In the genomic region with DNA sequence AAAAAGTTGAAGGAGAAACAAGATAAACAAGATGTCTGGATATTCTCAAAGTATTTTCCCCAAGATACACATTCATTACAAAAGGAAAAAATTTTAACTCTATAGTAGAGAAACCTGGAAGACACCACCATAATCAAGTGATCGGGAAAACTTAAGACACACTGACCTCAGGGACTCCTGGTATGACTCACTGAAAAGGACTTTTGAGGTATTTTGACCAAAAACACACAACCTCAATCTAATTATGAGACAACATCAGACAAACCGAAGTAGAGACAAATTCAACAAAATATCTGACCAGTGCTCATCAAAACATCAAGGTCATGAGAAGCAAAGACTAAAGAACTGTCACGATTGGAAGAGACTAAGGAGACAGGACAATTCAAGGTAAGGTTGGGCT, we compare ENCODE assay signal across 9 cellular contexts. TPM values are rescaled to one million over a fixed set of nuclear protein-coding genes. Genes with fewer than 3 reads are reported as not detected.
A peak's percentile ranks its signal among the peaks of the same experiment; 100 is the strongest.
DNase-seq lines count a peak whose midpoint lies in the region; ATAC-seq and TF ChIP-seq lines count a peak whose summit lies in the region.
"Had no signal": no experiment of that assay in that cellular context is flagged by ENCODE, and none has a peak within 500 bp of the region (broad histone marks: within the 10 kb centered on the region; RNA-seq: fewer than 3 reads in every experiment).

No MANE protein-coding gene starts in this region.

- in situ Hi-C loops in G401 (cut with HindIII; ENCODE audit: low sequenced_read_pairs) (no loop called here), ACHN (cut with HindIII; ENCODE audit: low pct_ligation_motif_present, low pct_unique_long_range_greater_than_20kb, low sequenced_read_pairs) (no loop called here)

- peaks cover 5% of the 10 kb centered on the region in 2 donors for H3K4me1 ChIP-seq in breast epithelium
- no peaks in the 10 kb centered on the region for H3K4me1 ChIP-seq in prostate gland (replicated peaks)

- no peak for TF ChIP-seq POLR2A in breast epithelium (IDR thresholded peaks at IDR 0.05)
- no peak for TF ChIP-seq POLR2A in prostate gland (IDR thresholded peaks at IDR 0.05)

- peak overlapping the region; percentile 53; the same call in 1 of the 2 replicates for H3K4me3 ChIP-seq in GM08714 (ENCODE audit: low read length)
- no peak overlapping the region for H3K4me3 ChIP-seq in breast epithelium
- no peak overlapping the region for H3K4me3 ChIP-seq in prostate gland

- H3K27me3 ChIP-seq in breast epithelium (no peaks in the 10 kb centered on the region), prostate gland (replicated peaks; ENCODE audit: insufficient read depth) (no peaks in the 10 kb centered on the region)

- no peaks in the 10 kb centered on the region for H3K9me3 ChIP-seq in breast epithelium
- H3K9me3 ChIP-seq in prostate gland, result no peaks in the 10 kb centered on the region

- ATAC-seq in HG03280 (IDR thresholded peaks at IDR 0.05; ENCODE audit: unreplicated experiment) (peak; percentile 46), HG03460 (IDR thresholded peaks at IDR 0.05; ENCODE audit: unreplicated experiment) (no peak)

- peak overlapping the region; percentile 70 to 76 for H3K27ac ChIP-seq in breast epithelium
- peak overlapping the region; percentile 43 to 45 for H3K27ac ChIP-seq in prostate gland

- H3K36me3 ChIP-seq in breast epithelium (no peaks in the 10 kb centered on the region), prostate gland (no peaks in the 10 kb centered on the region)

- intact Hi-C loops in breast epithelium (cut with DNase I; ENCODE audit: low total_unique reads) (no loop called here), prostate gland (cut with DNase I) (no loop called here)

- TF ChIP-seq CTCF in breast epithelium (IDR thresholded peaks at IDR 0.05), result no peak
- no peak for TF ChIP-seq CTCF in prostate gland (IDR thresholded peaks at IDR 0.05)

- DNase-seq in breast epithelium (ENCODE audit: low spot score in 2 of 2) (no peak), prostate gland (ENCODE audit: low spot score) (no peak), G401 (ENCODE audit: low spot score) (no peak), cerebellar nuclear complex (lab: John Stamatoyannopoulos, UW) (no peak), ACHN (no peak)
- DNase-seq: NCI-H2029 had no signal

- 79% methylated on average over 3 of the region's 3 CpGs for WGBS in prostate gland

RNA-seq across cellular contexts. Expression of gene LPIN2, which starts 34.7 kb away (rescaled TPM):
- total RNA-seq in breast epithelium (10 to 100 TPM; 21.8 to 38.1 (median 29.2) TPM), prostate gland (100 to 1,000 TPM in 1 of 2 donors, 10 to 100 TPM in 1; 19.5 to 120 TPM)
- 23.2 and 33.5 TPM in 2 replicates for total RNA-seq in G401 (2014; rRNA removed; shearing (Covaris generic))
